In the genomic region with DNA sequence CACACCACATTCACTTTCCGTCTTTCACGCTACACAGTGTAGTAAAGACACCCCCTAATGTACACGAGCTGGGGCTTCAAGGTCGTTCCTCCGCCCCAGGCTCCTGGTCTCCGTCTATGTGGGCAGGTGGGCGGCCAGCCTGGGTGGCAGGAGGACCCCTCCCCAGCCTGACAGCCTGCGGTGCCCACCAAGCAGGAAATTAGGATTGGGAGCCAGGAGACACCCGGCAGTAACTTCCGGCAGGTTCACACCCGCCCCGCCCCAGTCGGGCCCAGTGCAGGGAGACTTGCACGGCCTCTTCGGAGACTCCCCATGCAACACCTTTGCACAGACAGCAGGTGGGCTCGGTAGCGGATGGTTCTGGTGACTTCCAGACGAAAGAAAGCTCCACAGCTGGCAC, we compare ENCODE assay signal across 11 cellular contexts. TPM values are rescaled to one million over a fixed set of nuclear protein-coding genes. Genes with fewer than 3 reads are reported as not detected.
"Had no signal": no experiment of that assay in that cellular context is flagged by ENCODE, and none has a peak within 500 bp of the region (broad histone marks: within the 10 kb centered on the region; RNA-seq: fewer than 3 reads in every experiment).

No MANE protein-coding gene starts in this region.

- H3K36me3 Mint-ChIP-seq: IgD-negative memory B cell had no signal

- ATAC-seq: K562 had no signal

- H3K4me3 ChIP-seq: K562 had no signal

- DNase-seq: IMR-90, KBM-7, KG1 had no signal

- H3K9ac ChIP-seq: KMS-11 had no signal

- H3K4me3 Mint-ChIP-seq: IgD-negative memory B cell had no signal

- H3K9me3 Mint-ChIP-seq: IgD-negative memory B cell had no signal

- H3K27ac ChIP-seq: HL-60, KMS-11 had no signal

- H3K4me2 ChIP-seq: KMS-11 had no signal

- H3K27ac Mint-ChIP-seq: IgD-negative memory B cell had no signal

- FAIRE-seq: HepG2, HTR-8/SVneo, K562 had no signal

RNA-seq across cellular contexts. Expression of gene ADGRA1, which starts 27.7 kb away (rescaled TPM):
- total RNA-seq: HepG2, HT-29, HT1080, IMR-90, K562 had no signal
- polyA plus RNA-seq: HepG2, IgD-negative memory B cell, IMR-90, K562 had no signal
